1 cellular context compared by ENCODE assay signal in the genomic region with DNA sequence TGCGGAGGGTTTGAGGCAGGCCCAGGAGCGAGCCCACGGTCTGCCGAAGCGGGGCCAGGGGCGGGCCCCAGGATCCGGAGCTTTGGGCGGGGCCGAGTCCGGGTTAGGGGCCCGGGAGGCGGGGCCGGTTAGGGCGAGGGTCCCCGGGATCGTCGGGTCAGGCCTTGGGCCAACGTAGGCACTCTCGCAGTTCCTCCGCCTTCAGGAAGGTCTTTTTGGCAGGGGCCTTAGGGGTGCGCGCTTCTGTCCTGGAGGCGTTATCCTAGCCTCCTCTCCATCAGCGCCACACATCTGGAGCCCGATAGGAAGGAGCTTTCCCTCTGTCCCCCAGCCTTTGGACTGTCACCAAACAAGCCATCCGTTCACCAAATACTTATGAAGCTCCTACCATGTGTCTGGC.
TF ChIP-seq lines count a peak whose summit lies in the region.

No MANE protein-coding gene starts in this region.

TF ChIP-seq in H1, 55 proteins besides CTCF, POLR2A, EP300 and RAD21:
- 0 out of 2 replicates have a peak, but pooled peaks have one; percentile 37 for TF ChIP-seq TAF1 (IDR thresholded peaks at IDR 0.05; ENCODE audit: low read depth, low read length)
